ENCODE assay signal across 8 cellular contexts in the genomic region with DNA sequence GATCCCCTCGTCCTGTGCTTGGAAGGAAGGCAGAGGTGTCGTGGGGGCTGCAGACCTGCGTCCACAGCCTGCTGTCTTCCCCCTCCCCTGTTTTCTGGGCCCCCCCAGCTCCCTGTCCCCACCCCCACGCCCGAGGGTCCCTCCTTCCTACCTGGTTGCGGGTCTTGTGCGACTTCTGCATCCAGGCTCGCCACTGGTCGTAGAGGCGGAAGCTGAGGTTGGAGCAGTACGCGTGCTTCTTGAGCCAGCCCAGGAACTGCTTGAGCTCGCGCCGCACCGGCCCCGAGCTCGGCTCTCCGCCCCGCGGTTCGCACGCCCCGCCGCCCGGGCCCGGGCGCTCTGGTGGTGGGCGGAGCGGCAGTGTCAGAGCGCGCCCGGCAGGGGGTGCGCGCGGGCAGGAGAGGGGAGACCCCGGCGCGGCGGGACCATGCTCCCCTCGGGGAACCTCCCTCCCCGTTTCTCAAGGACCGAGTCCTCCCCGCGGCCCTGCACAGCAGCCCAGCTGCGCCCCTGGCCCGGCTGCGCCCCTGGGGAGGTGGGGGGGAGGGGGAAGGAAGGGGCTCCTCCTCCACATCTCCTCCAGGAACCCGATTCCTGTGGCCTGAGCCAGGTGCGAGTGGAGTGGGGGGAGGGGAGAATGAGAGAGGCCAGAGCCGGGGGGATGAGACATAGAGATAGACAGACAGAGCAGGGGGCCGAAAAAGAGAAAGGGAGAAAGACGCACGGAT. TPM values are rescaled to one million over a fixed set of nuclear protein-coding genes. Genes with fewer than 3 reads are reported as not detected.
DNase-seq lines count a peak whose midpoint lies in the region; ATAC-seq and TF ChIP-seq lines count a peak whose summit lies in the region.

No MANE protein-coding gene starts in this region.

- CTCF ChIA-PET in IMR-90 (lab: Yijun Ruan, JAX), result interaction anchor here (0.6 to 3.0 kb wide), 8 partner anchors 18 to 386 kb away, joined by 3 to 12 read pairs (median 3); no protein-coding TSS in a partner anchor

- DNase-seq in DMS79 treated with DMSO at 0.1 percent for 48 hours (lab: John Stamatoyannopoulos, UW) (peak; percentile 57), DMS79 (lab: John Stamatoyannopoulos, UW) (no peak), IMR-90 (peak; percentile 76), SJSA1 (ENCODE audit: low read depth in 1 of 2, low spot score in 2 of 2) (peak; percentile 47 to 62), germinal center (ENCODE audit: low spot score) (peak; percentile 93), osteoblast (ENCODE audit: insufficient read length, low spot score, missing footprints) (peak; percentile 100), thoracic aorta (ENCODE audit: low spot score) (no peak)
- DNase-seq in activated gamma-delta T cell treated with anti-CD3 and anti-CD28 coated beads, Interleukin-2, amount 50 U/mL, for 16 hours (ENCODE audit: low read depth), result peak; percentile 60

- 7% methylated on average over 9 of the region's 54 CpGs; no CpG with 5 or more reads in 1 of the 2 experiments for WGBS in IMR-90 (ENCODE audit: extremely low coverage in 2 of 2, insufficient read length in 1 of 2), 2 experiments

- 0 out of 2 replicates have a peak, but pooled peaks have one; percentile 41 for TF ChIP-seq POLR2A in IMR-90 (IDR thresholded peaks at IDR 0.05; ENCODE audit: low read depth, low read length)

- peaks cover 9% of the 10 kb centered on the region for H4K20me1 ChIP-seq in IMR-90 (ENCODE audit: insufficient read depth, low read length)
- peaks cover 8% of the 10 kb centered on the region for H4K20me1 ChIP-seq in osteoblast (ENCODE audit: insufficient read depth, low read length)

- H3K4me3 ChIP-seq in IMR-90 (ENCODE audit: insufficient read depth, low read depth, low read length) (peak overlapping the region; percentile 20), SJSA1 (no peak overlapping the region), osteoblast (ENCODE audit: insufficient read depth, low read length) (peak overlapping the region; percentile 69), thoracic aorta (peak overlapping the region; percentile 74)

- no peaks in the 10 kb centered on the region for H3K9me3 ChIP-seq in IMR-90 (ENCODE audit: control insufficient read depth, insufficient read depth, low read length)
- H3K9me3 ChIP-seq in SJSA1 (replicated peaks), result no peaks in the 10 kb centered on the region
- H3K9me3 ChIP-seq in osteoblast (ENCODE audit: low read depth, low read length), result no peaks in the 10 kb centered on the region
- H3K9me3 ChIP-seq in thoracic aorta, result no peaks in the 10 kb centered on the region

- H2BK120ac ChIP-seq in IMR-90 (ENCODE audit: low read depth, low read length), result peak overlapping the region; percentile 54; the same call in 1 of the 2 replicates

- no peak overlapping the region for H2BK15ac ChIP-seq in IMR-90 (ENCODE audit: low read depth, low read length)

- peak overlapping the region; percentile 90; the same call in 1 of the 2 replicates for H3K14ac ChIP-seq in IMR-90 (replicated peaks; ENCODE audit: low read depth, low read length)

- H3K56ac ChIP-seq in IMR-90 (ENCODE audit: extremely low read depth, insufficient read depth, low read length), result no peak overlapping the region

- H2BK20ac ChIP-seq in IMR-90 (ENCODE audit: low read depth, low read length), result no peak overlapping the region

- H4K91ac ChIP-seq in IMR-90 (ENCODE audit: insufficient read depth, low read depth, low read length), result no peak overlapping the region

- ATAC-seq in IMR-90 (ENCODE audit: low read depth), result peak; percentile 90
- ATAC-seq in thoracic aorta (ENCODE audit: insufficient number of reproducible peaks, low FRiP score, low read depth), result no peak

- H4K8ac ChIP-seq in IMR-90 (ENCODE audit: low read depth in 2 of 2, low read length in 2 of 2), result peak overlapping the region; percentile 28 to 45; a peak in 1 of 4 replicates

- H3K18ac ChIP-seq in IMR-90 (ENCODE audit: low read depth, low read length), result no peak overlapping the region

- no peak overlapping the region; the same call in 1 of the 2 replicates for H3K27ac ChIP-seq in IMR-90 (ENCODE audit: insufficient read depth, low read length)
- no peak overlapping the region for H3K27ac ChIP-seq in SJSA1
- H3K27ac ChIP-seq in osteoblast (ENCODE audit: low read depth, low read length), result no peak overlapping the region
- H3K27ac ChIP-seq in thoracic aorta, result peak overlapping the region in 1 of 2 donors; percentile 30

- peak; percentile 89 for TF ChIP-seq RAD21 in IMR-90 (IDR thresholded peaks at IDR 0.05; ENCODE audit: low read length)

- POLR2A ChIA-PET in IMR-90 (lab: Charles Lee; ENCODE audit: unreplicated experiment), result interaction anchor here (0.6 kb wide), 2 partner anchors 249 to 251 kb away, joined by 3 to 12 read pairs; no protein-coding TSS in a partner anchor

- TF ChIP-seq CTCF in IMR-90 (conservative IDR thresholded peaks at IDR 0.05; ENCODE audit: low read depth, low read length), result peak; percentile 96
- TF ChIP-seq CTCF in osteoblast (IDR thresholded peaks at IDR 0.05; ENCODE audit: extremely low read depth, low read depth, low read length), result peak; percentile 59
- TF ChIP-seq CTCF in thoracic aorta (IDR thresholded peaks at IDR 0.05), result peak; percentile 92

- no peaks in the 10 kb centered on the region for H3K79me2 ChIP-seq in osteoblast (ENCODE audit: insufficient read depth, low read length)

- dilution Hi-C loops in IMR-90 (cut with HindIII; ENCODE audit: low sequenced_read_pairs, unreplicated experiment), result no loop called here

- H3K9ac ChIP-seq in IMR-90 (ENCODE audit: low read depth, low read length), result peak overlapping the region; percentile 31; the same call in 1 of the 2 replicates

- H3K4me2 ChIP-seq in IMR-90 (ENCODE audit: low read depth, low read length), result peak overlapping the region; percentile 54
- peak overlapping the region; percentile 69 for H3K4me2 ChIP-seq in osteoblast (ENCODE audit: insufficient read depth, low read length)

- peak overlapping the region; percentile 43; the same call in 1 of the 2 replicates for H3K4ac ChIP-seq in IMR-90 (ENCODE audit: low read depth, low read length)

- H2AFZ ChIP-seq in IMR-90 (replicated peaks; ENCODE audit: low read length, poor library complexity) (peak overlapping the region; percentile 90), osteoblast (ENCODE audit: low read length) (no peak overlapping the region)

- peaks cover 6 to 17% of the 10 kb centered on the region in 2 experiments; a peak in 3 of 4 replicates for H3K79me1 ChIP-seq in IMR-90 (ENCODE audit: low read depth in 1 of 2, low read length in 2 of 2)

- peak overlapping the region; percentile 79; the same call in 1 of the 2 replicates for H3K23ac ChIP-seq in IMR-90 (ENCODE audit: low read depth, low read length)

- H2BK5ac ChIP-seq in IMR-90 (ENCODE audit: low read depth, low read length, poor library complexity, severe bottlenecking), result no peak overlapping the region

- H3K4me1 ChIP-seq in IMR-90 (ENCODE audit: control insufficient read depth, insufficient read depth, low read length), result peaks cover 8% of the 10 kb centered on the region
- H3K4me1 ChIP-seq in SJSA1 (replicated peaks), result peaks cover 14% of the 10 kb centered on the region
- H3K4me1 ChIP-seq in osteoblast (ENCODE audit: insufficient read depth, low read length), result peaks cover 11% of the 10 kb centered on the region
- peaks cover 19 to 25% of the 10 kb centered on the region in 2 donors for H3K4me1 ChIP-seq in thoracic aorta (ENCODE audit: control insufficient read depth in 1 of 2, low read depth in 2 of 2)

- peak overlapping the region; percentile 78; the same call in 1 of the 2 replicates for H2AK5ac ChIP-seq in IMR-90 (ENCODE audit: low read depth, low read length)

- H4K5ac ChIP-seq in IMR-90 (ENCODE audit: low read depth, low read length), result no peak overlapping the region

- peak overlapping the region; percentile 17 for H2AK9ac ChIP-seq in IMR-90 (replicated peaks; ENCODE audit: low read depth, low read length, poor library complexity)

- H3K9me1 ChIP-seq in IMR-90 (ENCODE audit: insufficient read depth, low read length), result no peaks in the 10 kb centered on the region

- H3K27me3 ChIP-seq in IMR-90 (ENCODE audit: control insufficient read depth, insufficient read depth, low read length), result no peaks in the 10 kb centered on the region; the same call in 1 of the 2 replicates
- H3K27me3 ChIP-seq in SJSA1 (replicated peaks), result no peaks in the 10 kb centered on the region
- H3K27me3 ChIP-seq in osteoblast (ENCODE audit: insufficient read depth, low read length), result no peaks in the 10 kb centered on the region
- H3K27me3 ChIP-seq in thoracic aorta (replicated peaks; ENCODE audit: insufficient read depth), result no peaks in the 10 kb centered on the region

- in situ Hi-C loops in IMR-90 (cut with MboI; ENCODE audit: low sequenced_read_pairs), result no loop called here

- H3K36me3 ChIP-seq in IMR-90 (ENCODE audit: control insufficient read depth, insufficient read depth, low read length) (peaks cover 4% of the 10 kb centered on the region), SJSA1 (peaks cover 17% of the 10 kb centered on the region), osteoblast (ENCODE audit: insufficient read depth, low read length) (peaks cover 3% of the 10 kb centered on the region), thoracic aorta (peaks cover 8% of the 10 kb centered on the region)

- BruUV-seq in IMR-90 (replicated peaks; lab: Mats Ljungman, UMichigan), result no TSS peak

- intact Hi-C loops in IMR-90 (cut with micrococcal nuclease), result loop anchor here (1.0 kb wide), 4 partner anchors 56 to 253 kb away; no protein-coding TSS in a partner anchor

RNA-seq across cellular contexts. Expression of gene REX1BD, which starts 5.7 kb away (rescaled TPM):
- total RNA-seq in IMR-90 (2012; rRNA removed) (14.2 and 19.2 TPM in 2 replicates), osteoblast (27.7 and 29.7 TPM in 2 replicates), thoracic aorta (10 to 100 TPM; 36.3 to 66.6 TPM)
- 44.6 and 68.7 TPM in 2 replicates for polyA plus RNA-seq in IMR-90 (2012; rRNA removed)
- 147 and 160 TPM in 2 replicates for polyA plus RNA-seq in IMR-90 (2012; cell fraction: cytosol; rRNA removed)
- 295 and 606 TPM in 2 replicates for polyA plus RNA-seq in IMR-90 (2012; cell fraction: nucleus; rRNA removed; ENCODE audit: low replicate concordance)
- total RNA-seq in SJSA1 (2014; rRNA removed; shearing (Covaris generic)), result 84.0 and 198 TPM in 2 replicates

RNA-seq across cellular contexts. Expression of gene CRLF1, which starts 12.3 kb away (rescaled TPM):
- 0.18 and 0.28 TPM in 2 replicates for total RNA-seq in IMR-90 (2012; rRNA removed)
- polyA plus RNA-seq in IMR-90 (2012; rRNA removed), result 3.0 and 3.1 TPM in 2 replicates
- polyA plus RNA-seq in IMR-90 (2012; cell fraction: cytosol; rRNA removed), result 3.2 TPM in 2 replicates
- 0.38 and 2.1 TPM in 2 replicates for polyA plus RNA-seq in IMR-90 (2012; cell fraction: nucleus; rRNA removed; ENCODE audit: low replicate concordance)
- total RNA-seq in SJSA1 (2014; rRNA removed; shearing (Covaris generic)), result 21.3 and 26.7 TPM in 2 replicates
- total RNA-seq in osteoblast, result 6.9 and 15.9 TPM in 2 replicates
- 1,000 to 10,000 TPM in 1 of 2 donors, 10 to 100 TPM in 1; 85.9 to 1,063 TPM for total RNA-seq in thoracic aorta

RNA-seq across cellular contexts. Expression of gene TMEM59L, which starts 18.4 kb away (rescaled TPM):
- total RNA-seq in IMR-90 (2012; rRNA removed) (under 0.01 and 0.28 TPM in 2 replicates), osteoblast (0.36 and 2.1 TPM in 2 replicates), thoracic aorta (1 to 10 TPM; 3.2 to 6.5 TPM)
- 5.9 and 6.1 TPM in 2 replicates for polyA plus RNA-seq in IMR-90 (2012; rRNA removed)
- polyA plus RNA-seq in IMR-90 (2012; cell fraction: cytosol; rRNA removed), result 5.6 and 9.7 TPM in 2 replicates
- polyA plus RNA-seq in IMR-90 (2012; cell fraction: nucleus; rRNA removed; ENCODE audit: low replicate concordance), result 21.2 and 55.5 TPM in 2 replicates
- not detected in 2 replicates for total RNA-seq in SJSA1 (2014; rRNA removed; shearing (Covaris generic))

RNA-seq across cellular contexts. Expression of gene UBA52, which starts 22.6 kb away (rescaled TPM):
- 1,030 and 1,144 TPM in 2 replicates for total RNA-seq in IMR-90 (2012; rRNA removed)
- polyA plus RNA-seq in IMR-90 (2012; rRNA removed), result 2,778 and 3,008 TPM in 2 replicates
- polyA plus RNA-seq in IMR-90 (2012; cell fraction: cytosol; rRNA removed), result 3,160 and 3,447 TPM in 2 replicates
- 792 and 822 TPM in 2 replicates for polyA plus RNA-seq in IMR-90 (2012; cell fraction: nucleus; rRNA removed; ENCODE audit: low replicate concordance)
- total RNA-seq in SJSA1 (2014; rRNA removed; shearing (Covaris generic)), result 745 and 1,061 TPM in 2 replicates
- 554 and 556 TPM in 2 replicates for total RNA-seq in osteoblast
- 100 to 1,000 TPM; 306 to 438 TPM for total RNA-seq in thoracic aorta

RNA-seq across cellular contexts. Expression of gene KXD1, which starts 36.6 kb away (rescaled TPM):
- 66.7 and 89.2 TPM in 2 replicates for total RNA-seq in IMR-90 (2012; rRNA removed)
- polyA plus RNA-seq in IMR-90 (2012; rRNA removed), result 196 and 253 TPM in 2 replicates
- 76.4 and 143 TPM in 2 replicates for polyA plus RNA-seq in IMR-90 (2012; cell fraction: cytosol; rRNA removed)
- polyA plus RNA-seq in IMR-90 (2012; cell fraction: nucleus; rRNA removed; ENCODE audit: low replicate concordance), result 116 and 178 TPM in 2 replicates
- total RNA-seq in SJSA1 (2014; rRNA removed; shearing (Covaris generic)), result 88.0 and 89.8 TPM in 2 replicates
- total RNA-seq in osteoblast, result 92.8 and 104 TPM in 2 replicates
- total RNA-seq in thoracic aorta, result 100 to 1,000 TPM in 1 of 2 donors, 10 to 100 TPM in 1; 99.6 to 174 TPM

Comparison
In these comparisons a context has a peak if more than half of its experiments do, and no peak if none do; other contexts are left out.
1. DNase-seq: peak in DMS79 treated with DMSO at 0.1 percent for 48 hours (single experiment), IMR-90 (single experiment), SJSA1 (2 of 2), activated gamma-delta T cell treated with anti-CD3 and anti-CD28 coated beads, Interleukin-2, amount 50 U/mL, for 16 hours (single experiment), germinal center (single experiment) and osteoblast (single experiment); none in DMS79 (single experiment) and thoracic aorta (single experiment).
2. Peak in every context shown above with its lines, with median percentiles within 50 percentile points of each other: CTCF ChIP-seq.